ENCODE assay signal across 24 cellular contexts in the genomic region with DNA sequence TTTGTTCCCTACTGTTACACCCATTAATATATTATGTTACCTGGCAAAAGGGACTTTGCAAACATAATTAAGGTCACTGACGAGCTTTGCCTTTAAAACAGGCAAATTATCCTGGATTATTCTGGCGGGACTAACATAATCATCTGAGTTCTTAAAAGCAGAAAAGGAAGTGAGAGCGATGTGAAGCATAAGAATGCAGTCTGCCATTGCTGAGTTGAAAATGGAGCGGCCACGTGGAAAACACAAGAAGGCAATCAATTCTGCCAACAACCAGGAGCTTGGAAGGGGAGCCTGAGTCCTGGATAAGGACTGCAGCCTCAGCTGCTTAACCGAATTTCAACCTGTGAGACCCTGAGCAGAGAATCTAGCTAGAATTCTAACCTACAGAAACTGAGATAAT.
"Had no signal": no experiment of that assay in that cellular context is flagged by ENCODE, and none has a peak within 500 bp of the region (broad histone marks: within the 10 kb centered on the region; RNA-seq: fewer than 3 reads in every experiment).

No MANE protein-coding gene starts in this region.

- DNase-seq: natural killer cell; occipital lobe; ovary; posterior cingulate gyrus; psoas muscle; right cardiac atrium; right lobe of liver; sigmoid colon; small intestine; stimulated activated CD4-positive, alpha-beta T cell treated with anti-CD3 and anti-CD28 coated beads, Interleukin-15, amount 100 ng/mL, for 24 hours; stimulated activated CD4-positive, alpha-beta T cell treated with anti-CD3 and anti-CD28 coated beads, Interleukin-2, amount 100 ng/mL, for 24 hours; stimulated activated CD4-positive, alpha-beta T cell treated with anti-CD3 and anti-CD28 coated beads, Interleukin-2, amount 100 ng/mL, for 48 hours; stimulated activated CD4-positive, alpha-beta T cell treated with anti-CD3 and anti-CD28 coated beads, Interleukin-4, amount 100 ng/mL, for 24 hours; stimulated activated naive B cell treated with anti-CD40 and anti-IgM and Interleukin-4, amounts not matched to agents 10 μg/mL and 1 μg/mL and 100 μg/mL, for 72 hours; stimulated activated naive CD4-positive, alpha-beta T cell treated with Interleukin-2 at 50 U/mL for 16 hours; stomach; thyroid gland; trophoblast cell; upper lobe of left lung had no signal

- H3K27me3 ChIP-seq: neural progenitor cell, ovary, right lobe of liver, sigmoid colon, stomach, thyroid gland, tibial nerve, upper lobe of left lung, vagina had no signal

- H3K27ac ChIP-seq: neural progenitor cell, ovary, parathyroid adenoma, psoas muscle, right lobe of liver, sigmoid colon, stomach, thoracic aorta, thyroid gland, tibial nerve, upper lobe of left lung, vagina had no signal

- H2AFZ ChIP-seq: neural progenitor cell, parathyroid adenoma had no signal

- H3K79me2 ChIP-seq: parathyroid adenoma had no signal

- H3K4me2 ChIP-seq: neural progenitor cell had no signal

- H3K9ac ChIP-seq: neural progenitor cell, parathyroid adenoma had no signal

- H3K4me1 ChIP-seq: neural progenitor cell, parathyroid adenoma, psoas muscle, right lobe of liver, stomach, tibial nerve, vagina had no signal

- H3K9me3 ChIP-seq: ovary, psoas muscle, right lobe of liver, sigmoid colon, stomach, thoracic aorta, thyroid gland, tibial nerve, upper lobe of left lung, vagina had no signal

- H3K36me3 ChIP-seq: neural progenitor cell, ovary, right lobe of liver, sigmoid colon, stomach, thoracic aorta, thyroid gland, tibial nerve, upper lobe of left lung, vagina had no signal

- H3K4me3 ChIP-seq: neural progenitor cell, ovary, psoas muscle, right lobe of liver, sigmoid colon, stomach, thoracic aorta, thyroid gland, tibial nerve, upper lobe of left lung, vagina had no signal
